In the genomic region with DNA sequence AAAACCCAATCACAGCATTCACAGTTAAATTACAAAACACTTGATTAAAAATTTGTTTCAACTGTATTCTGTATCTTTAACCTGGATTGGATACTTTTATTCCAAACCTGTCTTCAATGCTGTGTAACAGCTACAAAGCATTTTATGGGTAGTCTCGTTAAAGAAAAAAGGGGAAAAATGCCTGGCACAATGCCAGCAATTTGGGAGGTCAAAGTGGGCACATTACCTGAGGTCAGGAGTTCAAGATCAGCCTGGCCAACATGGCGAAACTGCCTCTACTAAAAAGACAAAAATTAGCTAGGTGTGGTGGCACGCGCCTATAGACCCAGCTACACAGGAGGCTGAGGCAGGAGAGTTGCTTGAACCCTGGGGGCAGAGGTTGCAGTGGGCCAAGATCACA, we compare ENCODE assay signal across 25 cellular contexts. TPM values are rescaled to one million over a fixed set of nuclear protein-coding genes. Genes with fewer than 3 reads are reported as not detected.
DNase-seq lines count a peak whose midpoint lies in the region; ATAC-seq, FAIRE-seq and TF ChIP-seq lines count a peak whose summit lies in the region.
"Had no signal": no experiment of that assay in that cellular context is flagged by ENCODE, and none has a peak within 500 bp of the region (broad histone marks: within the 10 kb centered on the region; RNA-seq: fewer than 3 reads in every experiment).

No MANE protein-coding gene starts in this region.

- H3K4me3 Mint-ChIP-seq in astrocyte (ENCODE audit: unreplicated experiment), result peak overlapping the region; percentile 20
- H3K4me3 Mint-ChIP-seq in naive thymus-derived CD4-positive, alpha-beta T cell, result peak overlapping the region in 3 of 10 donors; percentile 2 to 11 (median 9)
- H3K4me3 Mint-ChIP-seq: activated B cell treated with CpG ODN at 0.5 μM for 24 hours, H9 had no signal

- H3K79me2 ChIP-seq in HepG2 (ENCODE audit: insufficient read depth, low read length), result peaks cover 49% of the 10 kb centered on the region
- H3K79me2 ChIP-seq in astrocyte (ENCODE audit: insufficient read depth, low read length), result peaks cover 80% of the 10 kb centered on the region

- H3K9me3 ChIP-seq in HepG2 (ENCODE audit: low read length), result no peaks in the 10 kb centered on the region
- no peaks in the 10 kb centered on the region for H3K9me3 ChIP-seq in right lobe of liver
- H3K9me3 ChIP-seq in astrocyte (ENCODE audit: insufficient read depth, low read depth, low read length), result no peaks in the 10 kb centered on the region
- H3K9me3 ChIP-seq in naive thymus-derived CD4-positive, alpha-beta T cell (ENCODE audit: control insufficient read depth in 2 of 3, low read length in 3 of 3), result no peaks in the 10 kb centered on the region
- H3K9me3 ChIP-seq: uterus had no signal

- no peak overlapping the region for H3K4me3 ChIP-seq in HepG2 (replicated peaks in 1 of 3; ENCODE audit: insufficient read depth in 1 of 3, low read depth in 2 of 3, low read length in 3 of 3)
- no peak overlapping the region for H3K4me3 ChIP-seq in right lobe of liver
- H3K4me3 ChIP-seq in astrocyte (ENCODE audit: insufficient read depth, low read depth, low read length), result no peak overlapping the region
- H3K4me3 ChIP-seq in naive thymus-derived CD4-positive, alpha-beta T cell (ENCODE audit: low read length), result no peak overlapping the region
- H3K4me3 ChIP-seq: cardiac muscle cell, smooth muscle cell, uterus had no signal

- H4K20me1 ChIP-seq in HepG2 (ENCODE audit: insufficient read depth, low read length) (peaks cover 25% of the 10 kb centered on the region), astrocyte (ENCODE audit: insufficient read depth, low read length) (peaks cover 67% of the 10 kb centered on the region)

- no peak for DNase-seq in HepG2 (ENCODE audit: low spot score)
- no peak for DNase-seq in right lobe of liver
- DNase-seq in astrocyte (ENCODE audit: low read depth), result no peak
- DNase-seq in naive thymus-derived CD4-positive, alpha-beta T cell, result no peak
- no peak for DNase-seq in frontal cortex (ENCODE audit: low spot score in 2 of 2)
- DNase-seq in NOMO-1 treated with DMSO at 0.1 percent for 48 hours (lab: John Stamatoyannopoulos, UW; ENCODE audit: unreplicated experiment), result no peak
- no peak for DNase-seq in activated gamma-delta T cell treated with Interleukin-2 at 50 U/mL for 16 hours
- DNase-seq: activated B cell treated with CpG ODN at 0.5 μM for 24 hours; activated T-cell treated with anti-CD3 and anti-CD28 coated beads for 4 hours; dermis blood vessel endothelial cell; H9; left colon; mesendoderm; NCI-H1092; NCI-H2081; NCI-H345; NCI-H748 treated with DMSO at 0.1 percent for 48 hours; stimulated activated CD4-positive, alpha-beta T cell treated with anti-CD3 and anti-CD28 coated beads, Interleukin-2, amount 100 ng/mL, for 24 hours; T1000; uterus had no signal

- H3K27ac ChIP-seq in HepG2 (ENCODE audit: extremely low read length, insufficient read depth, low read length) (no peak overlapping the region), right lobe of liver (no peak overlapping the region), astrocyte (ENCODE audit: low read depth, low read length) (no peak overlapping the region)
- H3K27ac ChIP-seq in naive thymus-derived CD4-positive, alpha-beta T cell (ENCODE audit: low read depth, low read length), result no peak overlapping the region
- H3K27ac ChIP-seq: cardiac muscle cell, RWPE1 had no signal

- TF ChIP-seq RAD21 in HepG2 (CRISPR knock-in tag; IDR thresholded peaks at IDR 0.05), result no peak

- no peak overlapping the region for H3K4me2 ChIP-seq in HepG2 (ENCODE audit: low read depth, low read length)
- H3K4me2 ChIP-seq in astrocyte (ENCODE audit: low read length), result no peak overlapping the region

- TF ChIP-seq CTCF in HepG2 (CRISPR knock-in tag; IDR thresholded peaks at IDR 0.05) (no peak), right lobe of liver (IDR thresholded peaks at IDR 0.05) (no peak), astrocyte (IDR thresholded peaks at IDR 0.05; ENCODE audit: insufficient read depth, low read depth, low read length) (no peak)

- CTCF ChIA-PET in HepG2 (lab: Yijun Ruan, JAX; ENCODE audit: low intra/inter-chr PET ratio, low total read pairs), result no interaction called here
- CTCF ChIA-PET in naive thymus-derived CD4-positive, alpha-beta T cell (lab: Charles Lee), result no interaction called here

- BruUV-seq in HepG2 (replicated peaks; lab: Mats Ljungman, UMichigan), result no TSS peak

- H3K27me3 ChIP-seq in HepG2 (ENCODE audit: control insufficient read depth in 1 of 2, insufficient read depth in 2 of 2, low read length in 2 of 2) (no peaks in the 10 kb centered on the region; a peak in 1 of 5 replicates), right lobe of liver (no peaks in the 10 kb centered on the region), astrocyte (ENCODE audit: insufficient read depth, low read length) (no peaks in the 10 kb centered on the region)
- H3K27me3 ChIP-seq in naive thymus-derived CD4-positive, alpha-beta T cell (ENCODE audit: control insufficient read depth in 2 of 2, insufficient read depth in 2 of 2, low read length in 2 of 2), result no peaks in the 10 kb centered on the region
- H3K27me3 ChIP-seq: cardiac muscle cell, uterus had no signal

- in situ Hi-C loops in HepG2 (cut with HindIII; ENCODE audit: extremely low pct_ligation_motif_present, low pct_unique_long_range_greater_than_20kb), result no loop called here

- TF ChIP-seq EP300 in HepG2 (IDR thresholded peaks at IDR 0.05; ENCODE audit: low read depth in 2 of 2, low read length in 2 of 2), result no peak
- TF ChIP-seq EP300 in HepG2 (CRISPR knock-in tag; IDR thresholded peaks at IDR 0.05; ENCODE audit: borderline replicate concordance), result no peak

- no peak for ATAC-seq in HepG2
- ATAC-seq in right lobe of liver, result no peak
- ATAC-seq in naive thymus-derived CD4-positive, alpha-beta T cell, result no peak
- no peak for ATAC-seq in SK-N-SH treated with all-trans-retinoic acid at 6 μM for 48 hours
- ATAC-seq: left colon had no signal

- FAIRE-seq in HepG2 (lab: Jason Lieb, UNC) (no peak), astrocyte (lab: Jason Lieb, UNC) (no peak), frontal cortex (lab: Jason Lieb, UNC) (no peak)
- FAIRE-seq: endothelial cell of umbilical vein had no signal

- H3K4me1 ChIP-seq in HepG2 (ENCODE audit: insufficient read depth, low read length) (peaks cover 50% of the 10 kb centered on the region), right lobe of liver (peaks cover 0 to 36% (median 0%) of the 10 kb centered on the region in 4 donors), astrocyte (ENCODE audit: insufficient read depth, low read length) (peaks cover 12% of the 10 kb centered on the region)
- peaks cover 37 to 38% of the 10 kb centered on the region in 2 donors for H3K4me1 ChIP-seq in naive thymus-derived CD4-positive, alpha-beta T cell (ENCODE audit: control insufficient read depth in 2 of 2, insufficient read depth in 2 of 2, low read length in 2 of 2)

- H3K4me1 Mint-ChIP-seq in astrocyte (ENCODE audit: low read depth, unreplicated experiment), result peaks cover 7% of the 10 kb centered on the region
- peaks cover 51 to 86% (median 75%) of the 10 kb centered on the region in 7 donors for H3K4me1 Mint-ChIP-seq in naive thymus-derived CD4-positive, alpha-beta T cell

- POLR2A ChIA-PET in HepG2 (lab: Yijun Ruan, JAX), result no interaction called here
- POLR2A ChIA-PET in naive thymus-derived CD4-positive, alpha-beta T cell (lab: Charles Lee), result interaction anchor here (2.1 kb wide), 1 partner anchor 77 kb away, joined by 6 read pairs; no protein-coding TSS in a partner anchor

- intact Hi-C loops in HepG2 (cut with micrococcal nuclease; ENCODE audit: unreplicated experiment) (loop anchor here (10.0 kb wide), 1 partner anchor 78 kb away; no protein-coding TSS in a partner anchor), right lobe of liver (cut with DNase I) (no loop called here)
- intact Hi-C loops in naive thymus-derived CD4-positive, alpha-beta T cell (cut with micrococcal nuclease), result loop anchor here in 1 of 2 donors (10.0 kb wide), 1 partner anchor 138 kb away; the partner anchor contains the start of gene LRRC37A3

- 99% methylated on average over 4 of the region's 4 CpGs for WGBS in HepG2 (ENCODE audit: low lambda C conversion rate)
- WGBS in right lobe of liver (ENCODE audit: insufficient coverage, low coverage, low lambda C conversion rate, missing lambda C conversion rate), result 77% methylated on average over 4 of the region's 4 CpGs

- H3K27me3 Mint-ChIP-seq in astrocyte (ENCODE audit: low read depth, unreplicated experiment), result no peaks in the 10 kb centered on the region
- peaks cover 0 to 1% (median 0%) of the 10 kb centered on the region in 5 donors for H3K27me3 Mint-ChIP-seq in naive thymus-derived CD4-positive, alpha-beta T cell
- H3K27me3 Mint-ChIP-seq: activated B cell treated with CpG ODN at 0.5 μM for 24 hours had no signal

- peaks cover 24% of the 10 kb centered on the region for H3K36me3 Mint-ChIP-seq in astrocyte (ENCODE audit: low read depth, unreplicated experiment)
- peaks cover 12 to 47% (median 18%) of the 10 kb centered on the region in 5 donors for H3K36me3 Mint-ChIP-seq in naive thymus-derived CD4-positive, alpha-beta T cell

- no peak for TF ChIP-seq POLR2A in HepG2 (IDR thresholded peaks at IDR 0.05; ENCODE audit: insufficient read depth in 1 of 2, low read depth in 2 of 2, low read length in 2 of 2)
- no peak for TF ChIP-seq POLR2A in right lobe of liver (IDR thresholded peaks at IDR 0.05)

- H3K36me3 ChIP-seq in HepG2 (replicated peaks in 1 of 2; ENCODE audit: control insufficient read depth in 1 of 2, insufficient read depth in 2 of 2, low read length in 2 of 2), result peaks cover 8 to 40% of the 10 kb centered on the region in 2 experiments
- peaks cover 0 to 32% (median 3%) of the 10 kb centered on the region in 4 donors for H3K36me3 ChIP-seq in right lobe of liver
- H3K36me3 ChIP-seq in astrocyte (ENCODE audit: insufficient read depth, low read length), result peaks cover 18% of the 10 kb centered on the region
- H3K36me3 ChIP-seq in naive thymus-derived CD4-positive, alpha-beta T cell (ENCODE audit: control insufficient read depth in 2 of 3, insufficient read depth in 3 of 3, low read length in 3 of 3), result peaks cover 0 to 42% (median 11%) of the 10 kb centered on the region in 3 experiments
- H3K36me3 ChIP-seq: uterus had no signal

- H3K9ac ChIP-seq in HepG2 (ENCODE audit: insufficient read depth, low read depth, low read length), result no peak overlapping the region
- H3K9ac ChIP-seq in astrocyte (ENCODE audit: low read length), result no peak overlapping the region

- peak overlapping the region; percentile 62 for H3K27ac Mint-ChIP-seq in astrocyte (ENCODE audit: unreplicated experiment)
- peak overlapping the region in 7 of 9 donors; percentile 5 to 99 (median 53) for H3K27ac Mint-ChIP-seq in naive thymus-derived CD4-positive, alpha-beta T cell
- H3K27ac Mint-ChIP-seq: H9 had no signal

- H3K9me3 Mint-ChIP-seq in astrocyte (ENCODE audit: unreplicated experiment), result no peaks in the 10 kb centered on the region
- H3K9me3 Mint-ChIP-seq in naive thymus-derived CD4-positive, alpha-beta T cell, result no peaks in the 10 kb centered on the region
- H3K9me3 Mint-ChIP-seq: activated B cell treated with CpG ODN at 0.5 μM for 24 hours, H9 had no signal

- H2AFZ ChIP-seq in HepG2 (ENCODE audit: low read length) (no peak overlapping the region), astrocyte (ENCODE audit: low read depth, low read length) (no peak overlapping the region)

RNA-seq across cellular contexts. Expression of gene GNA13, which starts 4.0 kb away (rescaled TPM):
- total RNA-seq in HepG2 (2016; rRNA removed; fragmentation: Illumina TruSeq; extraction: Trizol) (22.9 and 45.8 TPM in 2 replicates), right lobe of liver (10 to 100 TPM; 10.7 to 70.6 (median 23.4) TPM), astrocyte (63.6 and 65.2 TPM in 2 replicates), frontal cortex (76.6 TPM)
- total RNA-seq in HepG2 (2016; cell fraction: cytosol; rRNA removed; fragmentation: Illumina TruSeq; extraction: Trizol; ENCODE audit: low read depth), result 8.3 and 10.6 TPM in 2 replicates
- 22.8 and 43.0 TPM in 2 replicates for total RNA-seq in HepG2 (2016; cell fraction: insoluble cytoplasmic fraction; rRNA removed; fragmentation: Illumina TruSeq; extraction: Trizol)
- total RNA-seq in HepG2 (2016; cell fraction: membrane; rRNA removed; fragmentation: Illumina TruSeq; extraction: Trizol), result 30.7 and 34.7 TPM in 2 replicates
- 21.1 and 24.0 TPM in 2 replicates for total RNA-seq in HepG2 (2016; cell fraction: nucleus; rRNA removed; fragmentation: Illumina TruSeq; extraction: Trizol)
- 23.7 and 31.0 TPM in 2 replicates for polyA plus RNA-seq in HepG2 (2011; rRNA removed)
- polyA plus RNA-seq in HepG2 (2011; cell fraction: cytosol; rRNA removed), result 13.2 and 21.5 TPM in 2 replicates
- 10.2 and 12.4 TPM in 2 replicates for polyA plus RNA-seq in HepG2 (2011; cell fraction: nucleus; rRNA removed)
- polyA plus RNA-seq in HepG2 (2012), result 26.8 and 27.3 TPM in 2 replicates
- polyA plus RNA-seq in HepG2 (2016; cell fraction: cytosol; fragmentation: Illumina TruSeq; extraction: Trizol; ENCODE audit: low read depth), result 3.4 and 3.6 TPM in 2 replicates
- 41.0 and 43.8 TPM in 2 replicates for polyA plus RNA-seq in HepG2 (2016; cell fraction: insoluble cytoplasmic fraction; fragmentation: Illumina TruSeq; extraction: Trizol; ENCODE audit: low read depth)
- polyA plus RNA-seq in HepG2 (2016; cell fraction: membrane; fragmentation: Illumina TruSeq; extraction: Trizol; ENCODE audit: low read depth), result 18.5 and 20.3 TPM in 2 replicates
- 24.4 and 25.6 TPM in 2 replicates for polyA plus RNA-seq in HepG2 (2016; cell fraction: nucleus; fragmentation: Illumina TruSeq; extraction: Trizol; ENCODE audit: insufficient read depth, low read depth)
- polyA minus RNA-seq in HepG2 (2011; rRNA and poly(A)+ RNA removed; ENCODE audit: low replicate concordance), result 21.9 and 29.7 TPM in 2 replicates
- polyA minus RNA-seq in HepG2 (2011; cell fraction: cytosol; rRNA and poly(A)+ RNA removed), result 37.8 and 38.8 TPM in 2 replicates
- polyA minus RNA-seq in HepG2 (2011; cell fraction: nucleus; rRNA and poly(A)+ RNA removed), result 37.3 and 39.9 TPM in 2 replicates
- total RNA-seq in naive thymus-derived CD4-positive, alpha-beta T cell, result 100 to 1,000 TPM in 1 of 5 experiments, 10 to 100 TPM in 4; 74.1 to 102 (median 78.7) TPM
- 10 to 100 TPM; 29.8 to 30.2 TPM for polyA plus RNA-seq in naive thymus-derived CD4-positive, alpha-beta T cell
